8 cellular contexts compared by ENCODE assay signal in the genomic region with DNA sequence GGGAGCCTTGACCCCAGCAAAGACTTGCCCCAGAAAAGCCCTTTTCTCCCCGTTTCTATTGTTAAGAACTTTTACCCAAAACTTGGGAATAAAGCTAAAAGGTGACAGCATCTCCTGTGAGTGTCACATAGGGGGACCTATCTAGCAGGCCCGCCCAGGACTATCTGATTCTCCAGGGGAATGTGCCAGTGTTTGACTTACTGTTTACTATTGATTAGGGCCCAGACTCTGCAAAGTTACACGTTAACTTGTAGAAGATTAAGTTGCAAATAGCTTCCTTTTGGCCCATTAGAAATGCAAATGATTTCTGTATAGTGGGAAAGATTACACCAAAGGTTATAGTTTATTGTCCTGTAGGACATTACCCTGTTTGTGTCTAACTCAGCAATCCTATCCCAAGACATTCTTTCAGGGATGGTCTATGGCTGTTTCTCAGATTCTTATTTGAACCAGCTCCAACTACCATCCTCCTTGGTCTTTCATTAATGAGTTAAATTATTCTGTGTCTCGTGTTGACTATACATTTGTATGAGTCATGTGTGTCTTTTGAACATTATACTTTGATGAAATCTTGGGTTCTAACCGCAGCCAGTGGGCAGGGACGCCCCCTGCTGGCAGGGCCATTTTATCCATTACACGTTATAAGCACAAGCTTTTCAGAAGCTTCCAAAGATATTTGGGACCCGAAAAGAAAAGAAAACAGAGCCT.
DNase-seq lines count a peak whose midpoint lies in the region; ATAC-seq and TF ChIP-seq lines count a peak whose summit lies in the region.

No MANE protein-coding gene starts in this region.

- peaks cover 2 to 7% of the 10 kb centered on the region in 2 donors for H3K36me3 Mint-ChIP-seq in CD4-positive, alpha-beta memory T cell

- H3K4me2 ChIP-seq in KMS-11, result no peak overlapping the region

- intact Hi-C loops in CD4-positive, alpha-beta memory T cell (cut with micrococcal nuclease), result loop anchor here (2.0 kb wide), 2 partner anchors 184 to 768 kb away; no protein-coding TSS in a partner anchor

- no peaks in the 10 kb centered on the region for H3K9me3 ChIP-seq in CD4-positive, alpha-beta memory T cell (ENCODE audit: control insufficient read depth in 1 of 2, low read length in 2 of 2)

- no peak overlapping the region for H2AFZ ChIP-seq in KMS-11 (ENCODE audit: low read depth)

- peak; percentile 33 to 47 (median 42) for DNase-seq in CD4-positive, alpha-beta memory T cell
- DNase-seq in T47D (ENCODE audit: low read depth in 1 of 2, low spot score in 1 of 2) (peak; percentile 57 to 80), mesenteric fat pad (ENCODE audit: low spot score) (peak; percentile 89), NK-92 (lab: John Stamatoyannopoulos, UW; ENCODE audit: unreplicated experiment) (no peak), globus pallidus (ENCODE audit: low spot score) (no peak)
- DNase-seq in stimulated activated naive CD8-positive, alpha-beta T cell treated with anti-CD3 and anti-CD28 coated beads, Interleukin-15, Interleukin-2, amounts not matched to agents 100 U/mL and 50 U/mL, for 24 hours, result peak; percentile 79

- H3K9me3 Mint-ChIP-seq in CD4-positive, alpha-beta memory T cell, result peaks cover 0 to 34% (median 11%) of the 10 kb centered on the region in 8 donors

- H3K4me3 Mint-ChIP-seq in CD4-positive, alpha-beta memory T cell, result no peak overlapping the region

- H3K79me2 ChIP-seq in KMS-11 (ENCODE audit: insufficient read depth, low read depth), result no peaks in the 10 kb centered on the region

- POLR2A ChIA-PET in CD4-positive, alpha-beta memory T cell (lab: Charles Lee; ENCODE audit: partially characterized antibody), result no interaction called here

- in situ Hi-C loops in T47D (cut with HindIII; ENCODE audit: low pct_unique_long_range_greater_than_20kb, low sequenced_read_pairs), result no loop called here

- CTCF ChIA-PET in CD4-positive, alpha-beta memory T cell (lab: Charles Lee; ENCODE audit: partially characterized antibody), result interaction anchor here (0.8 to 4.1 kb wide), 28 partner anchors 8 to 767 kb away, joined by 3 to 100 read pairs (median 5); a partner anchor contains a TSS

- H3K27ac Mint-ChIP-seq in CD4-positive, alpha-beta memory T cell, result no peak overlapping the region

- no peaks in the 10 kb centered on the region for H3K36me3 ChIP-seq in CD4-positive, alpha-beta memory T cell (ENCODE audit: insufficient read depth, low read length)
- H3K36me3 ChIP-seq in KMS-11 (ENCODE audit: insufficient read depth), result no peaks in the 10 kb centered on the region

- H3K9ac ChIP-seq in KMS-11, result no peak overlapping the region

- peaks cover 0 to 2% of the 10 kb centered on the region in 2 donors for H3K27me3 Mint-ChIP-seq in CD4-positive, alpha-beta memory T cell

- ATAC-seq in stimulated activated naive CD8-positive, alpha-beta T cell treated with anti-CD3 and anti-CD28 coated beads, Interleukin-15, Interleukin-2, amounts not matched to agents 100 U/mL and 50 U/mL, for 24 hours, result peak; percentile 55

- no peaks in the 10 kb centered on the region for H3K27me3 ChIP-seq in CD4-positive, alpha-beta memory T cell (ENCODE audit: insufficient read depth, low read length)
- no peaks in the 10 kb centered on the region for H3K27me3 ChIP-seq in KMS-11 (ENCODE audit: insufficient read depth, low read depth)

- H4K20me1 ChIP-seq in KMS-11 (ENCODE audit: insufficient read depth), result no peaks in the 10 kb centered on the region

- no peak overlapping the region for H3K27ac ChIP-seq in CD4-positive, alpha-beta memory T cell (ENCODE audit: low read depth, low read length)
- H3K27ac ChIP-seq in KMS-11 (no peak overlapping the region), VCaP (no peak overlapping the region)

- no peaks in the 10 kb centered on the region for H3K4me1 ChIP-seq in CD4-positive, alpha-beta memory T cell (ENCODE audit: insufficient read depth, low read length)
- no peaks in the 10 kb centered on the region for H3K4me1 ChIP-seq in KMS-11 (ENCODE audit: low read depth, poor library complexity, severe bottlenecking)

- TF ChIP-seq CTCF in KMS-11 (conservative IDR thresholded peaks at IDR 0.05; ENCODE audit: low read depth, low read length), result peak; percentile 56
- TF ChIP-seq CTCF in VCaP (conservative IDR thresholded peaks at IDR 0.05), result peak; percentile 97

- no peak overlapping the region for H3K4me3 ChIP-seq in CD4-positive, alpha-beta memory T cell (ENCODE audit: low read length in 2 of 2)
- no peak overlapping the region for H3K4me3 ChIP-seq in KMS-11 (IDR thresholded peaks at IDR 0.05; ENCODE audit: insufficient read depth, low read depth, low read length)

- peaks cover 0 to 1% (median 0%) of the 10 kb centered on the region in 4 donors for H3K4me1 Mint-ChIP-seq in CD4-positive, alpha-beta memory T cell

Comparison
In these comparisons a context has a peak if more than half of its experiments do, and no peak if none do; other contexts are left out.
1. DNase-seq: peak in CD4-positive, alpha-beta memory T cell (5 of 5), T47D (2 of 2), mesenteric fat pad (single experiment) and stimulated activated naive CD8-positive, alpha-beta T cell treated with anti-CD3 and anti-CD28 coated beads, Interleukin-15, Interleukin-2, amounts not matched to agents 100 U/mL and 50 U/mL, for 24 hours (single experiment); none in NK-92 (single experiment) and globus pallidus (single experiment).